Comparison of ENCODE assay signal across 20 cellular contexts in the genomic region with DNA sequence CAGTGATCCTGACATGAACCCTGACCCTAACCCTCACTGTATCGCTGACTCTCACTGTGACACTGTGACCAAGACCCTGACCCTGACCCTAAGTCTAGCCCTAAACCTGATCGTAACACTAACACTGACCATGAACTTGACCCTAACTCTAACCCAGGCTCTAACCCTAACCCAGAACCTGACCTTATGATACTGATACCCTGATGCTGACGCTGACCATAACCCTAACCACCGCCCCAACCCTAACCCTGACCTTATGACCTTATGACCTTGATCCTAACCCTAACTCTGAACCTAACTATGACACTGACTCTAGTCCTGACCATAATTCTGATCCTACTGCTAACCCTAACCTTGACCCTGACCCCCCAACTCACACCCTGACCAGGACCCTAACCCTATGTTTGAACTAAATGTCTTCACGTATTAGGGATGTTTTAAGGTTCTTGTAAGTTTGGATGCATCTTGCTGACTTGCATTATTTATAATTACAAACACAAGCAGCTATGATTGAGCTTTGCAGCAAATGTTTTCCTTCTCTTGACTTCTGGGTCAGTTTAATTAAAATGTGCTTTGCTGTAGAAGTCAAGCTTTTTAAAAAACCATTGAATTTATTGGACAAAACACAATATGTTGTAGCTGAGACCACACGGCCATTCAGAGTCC. TPM values are rescaled to one million over a fixed set of nuclear protein-coding genes. Genes with fewer than 3 reads are reported as not detected.
"Had no signal": no experiment of that assay in that cellular context is flagged by ENCODE, and none has a peak within 500 bp of the region (broad histone marks: within the 10 kb centered on the region; RNA-seq: fewer than 3 reads in every experiment).

No MANE protein-coding gene starts in this region.

- H3K4me3 Mint-ChIP-seq: activated naive CD8-positive, alpha-beta T cell treated with anti-CD3 and anti-CD28 coated beads, Interleukin-2, amount 50 U/mL, for 24 hours; natural killer cell treated with Interleukin-12 subunit alpha and Interleukin-12 subunit beta and Interleukin-15 and Interleukin-18, amount 100 ng/mL, for 72 hours; stimulated activated memory B cell treated with anti-CD40 and anti-IgM and Interleukin-4, amounts not matched to agents 10 μg/mL and 1 μg/mL and 100 μg/mL, for 72 hours had no signal

- H3K36me3 ChIP-seq: left ventricle myocardium inferior, uterus had no signal

- H3K4me3 ChIP-seq: left ventricle myocardium inferior, uterus had no signal

- H3K9me3 Mint-ChIP-seq: activated naive CD8-positive, alpha-beta T cell treated with anti-CD3 and anti-CD28 coated beads, Interleukin-2, amount 50 U/mL, for 24 hours; natural killer cell treated with Interleukin-12 subunit alpha and Interleukin-12 subunit beta and Interleukin-15 and Interleukin-18, amount 100 ng/mL, for 72 hours; stimulated activated memory B cell treated with anti-CD40 and anti-IgM and Interleukin-4, amounts not matched to agents 10 μg/mL and 1 μg/mL and 100 μg/mL, for 72 hours had no signal

- H3K27me3 ChIP-seq: uterus had no signal

- H3K27ac Mint-ChIP-seq: activated naive CD8-positive, alpha-beta T cell treated with anti-CD3 and anti-CD28 coated beads, Interleukin-2, amount 50 U/mL, for 24 hours; natural killer cell treated with Interleukin-12 subunit alpha and Interleukin-12 subunit beta and Interleukin-15 and Interleukin-18, amount 100 ng/mL, for 72 hours; stimulated activated memory B cell treated with anti-CD40 and anti-IgM and Interleukin-4, amounts not matched to agents 10 μg/mL and 1 μg/mL and 100 μg/mL, for 72 hours had no signal

- ATAC-seq: activated naive CD8-positive, alpha-beta T cell treated with anti-CD3 and anti-CD28 coated beads, Interleukin-2, amount 50 U/mL, for 24 hours; natural killer cell treated with Interleukin-12 subunit alpha and Interleukin-12 subunit beta and Interleukin-15 and Interleukin-18, amount 100 ng/mL, for 72 hours; stimulated activated memory B cell treated with anti-CD40 and anti-IgM and Interleukin-4, amounts not matched to agents 10 μg/mL and 1 μg/mL and 100 μg/mL, for 72 hours had no signal

- H3K36me3 Mint-ChIP-seq: natural killer cell treated with Interleukin-12 subunit alpha and Interleukin-12 subunit beta and Interleukin-15 and Interleukin-18, amount 100 ng/mL, for 72 hours; stimulated activated memory B cell treated with anti-CD40 and anti-IgM and Interleukin-4, amounts not matched to agents 10 μg/mL and 1 μg/mL and 100 μg/mL, for 72 hours had no signal

- H3K27ac ChIP-seq: left ventricle myocardium inferior had no signal

- DNase-seq: activated CD4-positive, alpha-beta T cell treated with anti-CD3 and anti-CD28 coated beads for 4 hours; activated CD8-positive, alpha-beta memory T cell treated with anti-CD3 and anti-CD28 coated beads for 24 hours; activated naive CD4-positive, alpha-beta T cell treated with Interleukin-2 at 50 U/mL for 16 hours; activated naive CD8-positive, alpha-beta T cell treated with anti-CD3 and anti-CD28 coated beads, Interleukin-2, amount 50 U/mL, for 24 hours; activated T-cell treated with anti-CD3 and anti-CD28 coated beads for 4 hours; aorta; foreskin fibroblast; glutamatergic neuron; left ventricle myocardium inferior; mesenchymal stem cell; stimulated activated CD4-positive, alpha-beta T cell treated with anti-CD3 and anti-CD28 coated beads, Interleukin-12 subunit alpha, Interleukin-12 subunit beta, amount 100 ng/mL, for 4 hours; stimulated activated CD4-positive, alpha-beta T cell treated with anti-CD3 and anti-CD28 coated beads, Interleukin-2, amount 100 ng/mL, for 24 hours; T-helper 2 cell; uterus had no signal

- H3K9me3 ChIP-seq: left ventricle myocardium inferior, uterus had no signal

RNA-seq across cellular contexts. Expression of a gene that starts 23.9 kb away (rescaled TPM):
- total RNA-seq: aorta; esophagus mucosa; kidney epithelial cell; left ventricle myocardium inferior; natural killer cell treated with Interleukin-12 subunit alpha and Interleukin-12 subunit beta and Interleukin-15 and Interleukin-18, amount 100 ng/mL, for 72 hours; osteocyte; uterus had no signal
- polyA plus RNA-seq: aorta, thymus had no signal
